1 cellular context compared by ENCODE assay signal in the genomic region with DNA sequence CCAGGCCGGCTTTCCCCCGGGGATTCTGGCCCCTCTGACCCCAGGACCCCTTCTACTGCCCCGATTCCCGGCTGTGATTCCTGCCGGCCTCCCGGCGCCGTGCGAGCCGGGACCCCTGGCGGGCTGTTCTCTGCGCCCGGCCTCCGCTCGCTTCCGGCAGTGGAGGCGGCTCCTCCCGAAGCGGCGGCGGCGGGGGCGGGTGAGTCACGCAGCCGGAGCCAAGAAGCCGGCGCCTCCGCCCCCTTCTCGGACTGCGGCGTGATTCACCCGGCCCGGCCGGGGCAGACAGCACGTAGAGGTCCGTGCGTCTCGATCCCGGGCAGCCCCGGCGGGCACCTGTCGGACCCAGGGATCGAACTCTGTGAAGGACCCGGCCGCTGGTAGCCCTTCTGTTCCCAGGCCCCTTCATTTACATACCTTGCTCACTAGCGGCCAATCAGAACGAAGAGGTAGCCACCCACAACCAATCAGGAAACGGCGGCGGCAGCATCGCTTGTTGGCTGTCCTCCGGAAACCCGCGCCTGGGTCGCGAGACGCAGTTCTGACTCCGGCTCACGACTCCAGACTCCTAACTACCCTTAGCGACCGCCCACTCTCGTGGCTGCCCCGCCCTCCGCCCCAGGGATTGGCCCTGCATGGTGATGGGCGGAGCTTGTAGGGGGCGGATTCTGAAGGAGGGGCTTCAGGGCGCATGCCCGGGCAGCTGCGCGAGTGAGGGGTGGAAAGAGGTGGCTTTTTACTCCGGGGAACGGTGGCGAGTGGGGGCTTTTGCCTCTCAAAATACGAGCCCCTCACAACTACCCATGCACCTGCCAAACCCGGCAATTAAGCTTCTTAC.
TF ChIP-seq lines count a peak whose summit lies in the region.

A gene with protein sequence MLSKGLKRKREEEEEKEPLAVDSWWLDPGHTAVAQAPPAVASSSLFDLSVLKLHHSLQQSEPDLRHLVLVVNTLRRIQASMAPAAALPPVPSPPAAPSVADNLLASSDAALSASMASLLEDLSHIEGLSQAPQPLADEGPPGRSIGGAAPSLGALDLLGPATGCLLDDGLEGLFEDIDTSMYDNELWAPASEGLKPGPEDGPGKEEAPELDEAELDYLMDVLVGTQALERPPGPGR (minus strand): TSS at position 543 of the 838 bp plus-strand sequence. CDS start 2,446 bp downstream, outside the sequence.

TF ChIP-seq in GM12878, 131 proteins besides CTCF, POLR2A, EP300 and RAD21 (continued from another document and continues in another):
- TF ChIP-seq, protein P1, sequence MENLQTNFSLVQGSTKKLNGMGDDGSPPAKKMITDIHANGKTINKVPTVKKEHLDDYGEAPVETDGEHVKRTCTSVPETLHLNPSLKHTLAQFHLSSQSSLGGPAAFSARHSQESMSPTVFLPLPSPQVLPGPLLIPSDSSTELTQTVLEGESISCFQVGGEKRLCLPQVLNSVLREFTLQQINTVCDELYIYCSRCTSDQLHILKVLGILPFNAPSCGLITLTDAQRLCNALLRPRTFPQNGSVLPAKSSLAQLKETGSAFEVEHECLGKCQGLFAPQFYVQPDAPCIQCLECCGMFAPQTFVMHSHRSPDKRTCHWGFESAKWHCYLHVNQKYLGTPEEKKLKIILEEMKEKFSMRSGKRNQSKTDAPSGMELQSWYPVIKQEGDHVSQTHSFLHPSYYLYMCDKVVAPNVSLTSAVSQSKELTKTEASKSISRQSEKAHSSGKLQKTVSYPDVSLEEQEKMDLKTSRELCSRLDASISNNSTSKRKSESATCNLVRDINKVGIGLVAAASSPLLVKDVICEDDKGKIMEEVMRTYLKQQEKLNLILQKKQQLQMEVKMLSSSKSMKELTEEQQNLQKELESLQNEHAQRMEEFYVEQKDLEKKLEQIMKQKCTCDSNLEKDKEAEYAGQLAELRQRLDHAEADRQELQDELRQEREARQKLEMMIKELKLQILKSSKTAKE (IDR thresholded peaks at IDR 0.05; ENCODE audit: low read depth, poor library complexity, severe bottlenecking) = peak; percentile 35
- TF ChIP-seq NBN (IDR thresholded peaks at IDR 0.05) = peak; percentile 36; the same call in 1 of the 2 replicates
- TF ChIP-seq LARP7 (IDR thresholded peaks at IDR 0.05) = peak; percentile 72
- TF ChIP-seq EZH2 (IDR thresholded peaks at IDR 0.05; ENCODE audit: borderline replicate concordance, control insufficient read depth, low read depth, low read length) = no peak
- no peak for TF ChIP-seq CEBPB (IDR thresholded peaks at IDR 0.05; ENCODE audit: borderline replicate concordance in 1 of 2, low read depth in 2 of 2, low read length in 2 of 2)
- TF ChIP-seq HCFC1 (IDR thresholded peaks at IDR 0.05; ENCODE audit: low read length) = no peak
- TF ChIP-seq, protein P2, sequence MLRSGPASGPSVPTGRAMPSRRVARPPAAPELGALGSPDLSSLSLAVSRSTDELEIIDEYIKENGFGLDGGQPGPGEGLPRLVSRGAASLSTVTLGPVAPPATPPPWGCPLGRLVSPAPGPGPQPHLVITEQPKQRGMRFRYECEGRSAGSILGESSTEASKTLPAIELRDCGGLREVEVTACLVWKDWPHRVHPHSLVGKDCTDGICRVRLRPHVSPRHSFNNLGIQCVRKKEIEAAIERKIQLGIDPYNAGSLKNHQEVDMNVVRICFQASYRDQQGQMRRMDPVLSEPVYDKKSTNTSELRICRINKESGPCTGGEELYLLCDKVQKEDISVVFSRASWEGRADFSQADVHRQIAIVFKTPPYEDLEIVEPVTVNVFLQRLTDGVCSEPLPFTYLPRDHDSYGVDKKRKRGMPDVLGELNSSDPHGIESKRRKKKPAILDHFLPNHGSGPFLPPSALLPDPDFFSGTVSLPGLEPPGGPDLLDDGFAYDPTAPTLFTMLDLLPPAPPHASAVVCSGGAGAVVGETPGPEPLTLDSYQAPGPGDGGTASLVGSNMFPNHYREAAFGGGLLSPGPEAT (IDR thresholded peaks at IDR 0.05; ENCODE audit: low read depth) = no peak
- TF ChIP-seq PAX5 (IDR thresholded peaks at IDR 0.05; ENCODE audit: borderline replicate concordance, low read depth, low read length) = no peak
- TF ChIP-seq POLR2AphosphoS2 (IDR thresholded peaks at IDR 0.05; ENCODE audit: low read depth, low read length) = peak; percentile 96
- peak; percentile 97 for TF ChIP-seq POU2F2 (IDR thresholded peaks at IDR 0.05; ENCODE audit: borderline replicate concordance, low read depth, low read length)
- TF ChIP-seq ZNF622 (IDR thresholded peaks at IDR 0.05) = no peak
- TF ChIP-seq SMAD1 (IDR thresholded peaks at IDR 0.05; ENCODE audit: low read depth, partially characterized antibody) = peak; percentile 48
- TF ChIP-seq NR2C1 (IDR thresholded peaks at IDR 0.05) = peak; percentile 26; the same call in 1 of the 2 replicates
- TF ChIP-seq YY1 (IDR thresholded peaks at IDR 0.05; ENCODE audit: low read depth, low read length) = no peak; the same call in 1 of the 2 replicates
- TF ChIP-seq SIN3A (IDR thresholded peaks at IDR 0.05; ENCODE audit: low read depth, low read length) = 0 out of 2 replicates have a peak, but pooled peaks have one; percentile 32
- TF ChIP-seq BCL11A (IDR thresholded peaks at IDR 0.05; ENCODE audit: low read depth, low read length) = no peak
- TF ChIP-seq, protein P3, sequence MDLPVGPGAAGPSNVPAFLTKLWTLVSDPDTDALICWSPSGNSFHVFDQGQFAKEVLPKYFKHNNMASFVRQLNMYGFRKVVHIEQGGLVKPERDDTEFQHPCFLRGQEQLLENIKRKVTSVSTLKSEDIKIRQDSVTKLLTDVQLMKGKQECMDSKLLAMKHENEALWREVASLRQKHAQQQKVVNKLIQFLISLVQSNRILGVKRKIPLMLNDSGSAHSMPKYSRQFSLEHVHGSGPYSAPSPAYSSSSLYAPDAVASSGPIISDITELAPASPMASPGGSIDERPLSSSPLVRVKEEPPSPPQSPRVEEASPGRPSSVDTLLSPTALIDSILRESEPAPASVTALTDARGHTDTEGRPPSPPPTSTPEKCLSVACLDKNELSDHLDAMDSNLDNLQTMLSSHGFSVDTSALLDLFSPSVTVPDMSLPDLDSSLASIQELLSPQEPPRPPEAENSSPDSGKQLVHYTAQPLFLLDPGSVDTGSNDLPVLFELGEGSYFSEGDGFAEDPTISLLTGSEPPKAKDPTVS (IDR thresholded peaks at IDR 0.05; ENCODE audit: low read depth, low read length) = no peak
- 0 out of 2 replicates have a peak, but pooled peaks have one; percentile 45 for TF ChIP-seq ATF7 (IDR thresholded peaks at IDR 0.05; ENCODE audit: low read depth)
- TF ChIP-seq RELA (IDR thresholded peaks at IDR 0.05; ENCODE audit: borderline replicate concordance, partially characterized antibody) = no peak
- TF ChIP-seq SREBF2 (IDR thresholded peaks at IDR 0.05; ENCODE audit: low read length) = no peak
- TF ChIP-seq ASH2L (IDR thresholded peaks at IDR 0.05; ENCODE audit: borderline replicate concordance, low read depth) = 0 out of 2 replicates have a peak, but pooled peaks have one; percentile 54
- TF ChIP-seq, protein P4, sequence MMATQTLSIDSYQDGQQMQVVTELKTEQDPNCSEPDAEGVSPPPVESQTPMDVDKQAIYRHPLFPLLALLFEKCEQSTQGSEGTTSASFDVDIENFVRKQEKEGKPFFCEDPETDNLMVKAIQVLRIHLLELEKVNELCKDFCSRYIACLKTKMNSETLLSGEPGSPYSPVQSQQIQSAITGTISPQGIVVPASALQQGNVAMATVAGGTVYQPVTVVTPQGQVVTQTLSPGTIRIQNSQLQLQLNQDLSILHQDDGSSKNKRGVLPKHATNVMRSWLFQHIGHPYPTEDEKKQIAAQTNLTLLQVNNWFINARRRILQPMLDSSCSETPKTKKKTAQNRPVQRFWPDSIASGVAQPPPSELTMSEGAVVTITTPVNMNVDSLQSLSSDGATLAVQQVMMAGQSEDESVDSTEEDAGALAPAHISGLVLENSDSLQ (IDR thresholded peaks at IDR 0.05) = peak; percentile 89
- TF ChIP-seq ZNF207 (IDR thresholded peaks at IDR 0.05; ENCODE audit: borderline replicate concordance) = peak; percentile 86
- no peak for TF ChIP-seq SUZ12 (IDR thresholded peaks at IDR 0.05; ENCODE audit: unreplicated experiment)
- TF ChIP-seq IRF4 (IDR thresholded peaks at IDR 0.05; ENCODE audit: low read depth, low read length) = no peak
- no peak for TF ChIP-seq PAX8 (IDR thresholded peaks at IDR 0.05)
- 0 out of 2 replicates have a peak, but pooled peaks have one; percentile 49 for TF ChIP-seq STAT1 (conservative IDR thresholded peaks at IDR 0.05)
- TF ChIP-seq SMARCA5 (IDR thresholded peaks at IDR 0.05) = peak; percentile 91
- no peak for TF ChIP-seq HDAC2 (IDR thresholded peaks at IDR 0.05)
- TF ChIP-seq, protein P5, sequence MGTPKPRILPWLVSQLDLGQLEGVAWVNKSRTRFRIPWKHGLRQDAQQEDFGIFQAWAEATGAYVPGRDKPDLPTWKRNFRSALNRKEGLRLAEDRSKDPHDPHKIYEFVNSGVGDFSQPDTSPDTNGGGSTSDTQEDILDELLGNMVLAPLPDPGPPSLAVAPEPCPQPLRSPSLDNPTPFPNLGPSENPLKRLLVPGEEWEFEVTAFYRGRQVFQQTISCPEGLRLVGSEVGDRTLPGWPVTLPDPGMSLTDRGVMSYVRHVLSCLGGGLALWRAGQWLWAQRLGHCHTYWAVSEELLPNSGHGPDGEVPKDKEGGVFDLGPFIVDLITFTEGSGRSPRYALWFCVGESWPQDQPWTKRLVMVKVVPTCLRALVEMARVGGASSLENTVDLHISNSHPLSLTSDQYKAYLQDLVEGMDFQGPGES (IDR thresholded peaks at IDR 0.05) = peak; percentile 81
- peak; percentile 82 for TF ChIP-seq TAF1 (IDR thresholded peaks at IDR 0.05; ENCODE audit: borderline replicate concordance, low read depth, low read length)
- TF ChIP-seq FOS (IDR thresholded peaks at IDR 0.05; ENCODE audit: borderline replicate concordance, extremely low read depth, insufficient read length) = peak; percentile 89
- TF ChIP-seq KLF5 (IDR thresholded peaks at IDR 0.05; ENCODE audit: partially characterized antibody) = no peak
- peak; percentile 76 for TF ChIP-seq CBFB (IDR thresholded peaks at IDR 0.05; ENCODE audit: low read depth)
- peak; percentile 60 to 79; a peak in 2 of 4 replicates for TF ChIP-seq BHLHE40 (IDR thresholded peaks at IDR 0.05; ENCODE audit: borderline replicate concordance in 1 of 2, low read depth in 2 of 2, low read length in 1 of 2)
- TF ChIP-seq, protein P6, sequence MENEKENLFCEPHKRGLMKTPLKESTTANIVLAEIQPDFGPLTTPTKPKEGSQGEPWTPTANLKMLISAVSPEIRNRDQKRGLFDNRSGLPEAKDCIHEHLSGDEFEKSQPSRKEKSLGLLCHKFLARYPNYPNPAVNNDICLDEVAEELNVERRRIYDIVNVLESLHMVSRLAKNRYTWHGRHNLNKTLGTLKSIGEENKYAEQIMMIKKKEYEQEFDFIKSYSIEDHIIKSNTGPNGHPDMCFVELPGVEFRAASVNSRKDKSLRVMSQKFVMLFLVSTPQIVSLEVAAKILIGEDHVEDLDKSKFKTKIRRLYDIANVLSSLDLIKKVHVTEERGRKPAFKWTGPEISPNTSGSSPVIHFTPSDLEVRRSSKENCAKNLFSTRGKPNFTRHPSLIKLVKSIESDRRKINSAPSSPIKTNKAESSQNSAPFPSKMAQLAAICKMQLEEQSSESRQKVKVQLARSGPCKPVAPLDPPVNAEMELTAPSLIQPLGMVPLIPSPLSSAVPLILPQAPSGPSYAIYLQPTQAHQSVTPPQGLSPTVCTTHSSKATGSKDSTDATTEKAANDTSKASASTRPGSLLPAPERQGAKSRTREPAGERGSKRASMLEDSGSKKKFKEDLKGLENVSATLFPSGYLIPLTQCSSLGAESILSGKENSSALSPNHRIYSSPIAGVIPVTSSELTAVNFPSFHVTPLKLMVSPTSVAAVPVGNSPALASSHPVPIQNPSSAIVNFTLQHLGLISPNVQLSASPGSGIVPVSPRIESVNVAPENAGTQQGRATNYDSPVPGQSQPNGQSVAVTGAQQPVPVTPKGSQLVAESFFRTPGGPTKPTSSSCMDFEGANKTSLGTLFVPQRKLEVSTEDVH (IDR thresholded peaks at IDR 0.05; ENCODE audit: low read depth, partially characterized antibody) = no peak
- no peak for TF ChIP-seq BMI1 (IDR thresholded peaks at IDR 0.05; ENCODE audit: borderline replicate concordance)
- TF ChIP-seq RB1 (IDR thresholded peaks at IDR 0.05; ENCODE audit: borderline replicate concordance) = peak; percentile 54; the same call in 1 of the 2 replicates
- no peak for TF ChIP-seq MTA3 (IDR thresholded peaks at IDR 0.05; ENCODE audit: borderline replicate concordance, low read length)
- TF ChIP-seq NFIC (IDR thresholded peaks at IDR 0.05; ENCODE audit: low read depth, low read length) = no peak; the same call in 1 of the 2 replicates
- TF ChIP-seq BACH1 (IDR thresholded peaks at IDR 0.05; ENCODE audit: borderline replicate concordance) = peak; percentile 99
- no peak for TF ChIP-seq JUNB (IDR thresholded peaks at IDR 0.05)
- TF ChIP-seq ZNF24 (IDR thresholded peaks at IDR 0.05) = no peak
- no peak for TF ChIP-seq ZZZ3 (IDR thresholded peaks at IDR 0.05; ENCODE audit: control insufficient read depth, insufficient read length, low read depth)
- no peak for TF ChIP-seq CHD1 (IDR thresholded peaks at IDR 0.05; ENCODE audit: low read depth, low read length)
- TF ChIP-seq NFYA (IDR thresholded peaks at IDR 0.05; ENCODE audit: borderline replicate concordance, low read depth, low read length) = peak; percentile 4; the same call in 1 of the 2 replicates
- TF ChIP-seq, protein P7, sequence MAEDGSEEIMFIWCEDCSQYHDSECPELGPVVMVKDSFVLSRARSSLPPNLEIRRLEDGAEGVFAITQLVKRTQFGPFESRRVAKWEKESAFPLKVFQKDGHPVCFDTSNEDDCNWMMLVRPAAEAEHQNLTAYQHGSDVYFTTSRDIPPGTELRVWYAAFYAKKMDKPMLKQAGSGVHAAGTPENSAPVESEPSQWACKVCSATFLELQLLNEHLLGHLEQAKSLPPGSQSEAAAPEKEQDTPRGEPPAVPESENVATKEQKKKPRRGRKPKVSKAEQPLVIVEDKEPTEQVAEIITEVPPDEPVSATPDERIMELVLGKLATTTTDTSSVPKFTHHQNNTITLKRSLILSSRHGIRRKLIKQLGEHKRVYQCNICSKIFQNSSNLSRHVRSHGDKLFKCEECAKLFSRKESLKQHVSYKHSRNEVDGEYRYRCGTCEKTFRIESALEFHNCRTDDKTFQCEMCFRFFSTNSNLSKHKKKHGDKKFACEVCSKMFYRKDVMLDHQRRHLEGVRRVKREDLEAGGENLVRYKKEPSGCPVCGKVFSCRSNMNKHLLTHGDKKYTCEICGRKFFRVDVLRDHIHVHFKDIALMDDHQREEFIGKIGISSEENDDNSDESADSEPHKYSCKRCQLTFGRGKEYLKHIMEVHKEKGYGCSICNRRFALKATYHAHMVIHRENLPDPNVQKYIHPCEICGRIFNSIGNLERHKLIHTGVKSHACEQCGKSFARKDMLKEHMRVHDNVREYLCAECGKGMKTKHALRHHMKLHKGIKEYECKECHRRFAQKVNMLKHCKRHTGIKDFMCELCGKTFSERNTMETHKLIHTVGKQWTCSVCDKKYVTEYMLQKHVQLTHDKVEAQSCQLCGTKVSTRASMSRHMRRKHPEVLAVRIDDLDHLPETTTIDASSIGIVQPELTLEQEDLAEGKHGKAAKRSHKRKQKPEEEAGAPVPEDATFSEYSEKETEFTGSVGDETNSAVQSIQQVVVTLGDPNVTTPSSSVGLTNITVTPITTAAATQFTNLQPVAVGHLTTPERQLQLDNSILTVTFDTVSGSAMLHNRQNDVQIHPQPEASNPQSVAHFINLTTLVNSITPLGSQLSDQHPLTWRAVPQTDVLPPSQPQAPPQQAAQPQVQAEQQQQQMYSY (CRISPR knock-in tag; IDR thresholded peaks at IDR 0.05) = no peak
- no peak; the same call in 1 of the 2 replicates for TF ChIP-seq HDGF (IDR thresholded peaks at IDR 0.05)
- TF ChIP-seq CBX5 (IDR thresholded peaks at IDR 0.05; ENCODE audit: low read depth) = peak; percentile 68; the same call in 1 of the 2 replicates
- TF ChIP-seq IKZF2 (IDR thresholded peaks at IDR 0.05) = peak; percentile 39 to 61; a peak in 2 of 4 replicates
- no peak for TF ChIP-seq ZSCAN29 (IDR thresholded peaks at IDR 0.05)
- TF ChIP-seq RAD51 (IDR thresholded peaks at IDR 0.05) = no peak
- no peak for TF ChIP-seq TCF7 (IDR thresholded peaks at IDR 0.05; ENCODE audit: borderline replicate concordance)
